9 cellular contexts compared by ENCODE assay signal in genomic region chr4:17616283-17616682, GRCh38. TPM values are rescaled to one million over a fixed set of nuclear protein-coding genes. Genes with fewer than 3 reads are reported as not detected.
DNase-seq lines count a peak whose midpoint lies in the region; ATAC-seq and TF ChIP-seq lines count a peak whose summit lies in the region.
"Had no signal": no experiment of that assay in that cellular context is flagged by ENCODE, and none has a peak within 500 bp of the region (broad histone marks: within the 10 kb centered on the region; RNA-seq: fewer than 3 reads in every experiment).

No MANE protein-coding gene starts in this region.

- H3K27me3 ChIP-seq in HCT116 (ENCODE audit: insufficient read depth, low read length) (no peaks in the 10 kb centered on the region), fibroblast of lung (ENCODE audit: control insufficient read depth, insufficient read depth, low read length) (no peaks in the 10 kb centered on the region), skeletal muscle satellite cell (ENCODE audit: control insufficient read depth, insufficient read depth, low read length) (no peaks in the 10 kb centered on the region)

- peaks cover 20% of the 10 kb centered on the region for H3K4me1 Mint-ChIP-seq in WTC11

- intact Hi-C loops in HCT116 (cut with micrococcal nuclease), result no loop called here

- H4K20me1 ChIP-seq in HCT116 (ENCODE audit: insufficient read depth), result no peaks in the 10 kb centered on the region
- H4K20me1 ChIP-seq in fibroblast of lung (ENCODE audit: control insufficient read depth, extremely low read depth, insufficient read depth, low read length), result peaks cover 4% of the 10 kb centered on the region

- no peak overlapping the region for H2AFZ ChIP-seq in HCT116 (ENCODE audit: low read depth, low read length, poor library complexity, severe bottlenecking)
- H2AFZ ChIP-seq in fibroblast of lung (ENCODE audit: low read length), result no peak overlapping the region

- no peak overlapping the region for H3K4me3 ChIP-seq in HCT116 (replicated peaks in 1 of 2; ENCODE audit: low read depth in 1 of 2, low read length in 2 of 2)
- H3K4me3 ChIP-seq in fibroblast of lung (replicated peaks in 1 of 4; ENCODE audit: control extremely low read depth in 1 of 4, insufficient read depth in 1 of 4, low read depth in 3 of 4, low read length in 4 of 4), result peak overlapping the region in 3 of 4 experiments; percentile 2 to 95 (median 95)
- peak overlapping the region; percentile 92 for H3K4me3 ChIP-seq in skeletal muscle satellite cell (ENCODE audit: low read length)

- CTCF ChIA-PET in HCT116 (lab: Charles Lee) (no interaction called here), WTC11 (lab: Charles Lee) (no interaction called here)

- ATAC-seq in HCT116, result no peak
- ATAC-seq in WTC11, result no peak
- no peak for ATAC-seq in HG02938 (IDR thresholded peaks at IDR 0.05; ENCODE audit: unreplicated experiment)

- TSS peak; percentile 31 for BruUV-seq in HCT116 (replicated peaks; lab: Mats Ljungman, UMichigan)

- H3K9me3 Mint-ChIP-seq in WTC11, result no peaks in the 10 kb centered on the region

- DNase-seq in HCT116 (ENCODE audit: low read depth, low spot score), result no peak
- DNase-seq in WTC11 (ENCODE audit: low spot score), result no peak
- no peak for DNase-seq in fibroblast of lung (ENCODE audit: low read depth in 2 of 2)
- no peak for DNase-seq in LoVo (ENCODE audit: low spot score)
- no peak for DNase-seq in NCI-H1092 (lab: John Stamatoyannopoulos, UW)
- DNase-seq: NCI-H1694 treated with DMSO at 0.1 percent for 48 hours; stimulated activated CD4-positive, alpha-beta T cell treated with anti-CD3 and anti-CD28 coated beads, Interleukin-4, amount 100 ng/mL, for 24 hours had no signal

- no peak for TF ChIP-seq CTCF in HCT116 (IDR thresholded peaks at IDR 0.05 in 2 of 3, conservative IDR thresholded peaks at IDR 0.05 in 1 of 3; ENCODE audit: borderline replicate concordance in 1 of 3, insufficient read depth in 1 of 3, low read depth in 2 of 3, low read length in 2 of 3)
- no peak for TF ChIP-seq CTCF in WTC11 (IDR thresholded peaks at IDR 0.05)
- no peak for TF ChIP-seq CTCF in fibroblast of lung (conservative IDR thresholded peaks at IDR 0.05 in 1 of 2, IDR thresholded peaks at IDR 0.05 in 1 of 2; ENCODE audit: low read depth in 1 of 2, low read length in 2 of 2)

- H3K9me3 ChIP-seq in HCT116 (ENCODE audit: control insufficient read depth in 1 of 2, insufficient read depth in 1 of 2, low read depth in 1 of 2, low read length in 2 of 2) (no peaks in the 10 kb centered on the region), fibroblast of lung (ENCODE audit: control insufficient read depth, insufficient read depth, low read depth, low read length) (no peaks in the 10 kb centered on the region), skeletal muscle satellite cell (replicated peaks; ENCODE audit: low read length) (no peaks in the 10 kb centered on the region)

- H3K36me3 Mint-ChIP-seq in WTC11, result peaks cover 31% of the 10 kb centered on the region

- no peaks in the 10 kb centered on the region for H3K27me3 Mint-ChIP-seq in WTC11 (ENCODE audit: low read depth)

- no peak for TF ChIP-seq RAD21 in HCT116 (IDR thresholded peaks at IDR 0.05; ENCODE audit: low read depth)

- peak overlapping the region; percentile 89; the same call in 1 of the 2 replicates for H3K4me2 ChIP-seq in HCT116 (ENCODE audit: low read length)
- H3K4me2 ChIP-seq in fibroblast of lung (ENCODE audit: extremely low read depth, insufficient read depth, low read length), result peak overlapping the region; percentile 13
- H3K4me2 ChIP-seq in skeletal muscle satellite cell (ENCODE audit: low read length), result peak overlapping the region; percentile 84

- no peaks in the 10 kb centered on the region for H3K9me2 ChIP-seq in HCT116 (ENCODE audit: insufficient read depth)

- POLR2A ChIA-PET in HCT116 (lab: Charles Lee) (no interaction called here), WTC11 (lab: Charles Lee) (no interaction called here)

- H3K9ac ChIP-seq in HCT116 (ENCODE audit: low read length), result no peak overlapping the region
- H3K9ac ChIP-seq in fibroblast of lung (ENCODE audit: insufficient read depth, low read length), result no peak overlapping the region
- H3K9ac ChIP-seq in skeletal muscle satellite cell (ENCODE audit: low read depth, low read length), result no peak overlapping the region

- RAD21 ChIA-PET in HCT116 (lab: Charles Lee; ENCODE audit: low non-redundant PET in 1 of 2, low total read pairs in 2 of 2, uncharacterized antibody in 2 of 2, unreplicated experiment in 2 of 2), result no interaction called here

- H3K4me3 Mint-ChIP-seq in WTC11, result peak overlapping the region; percentile 58

- peaks cover 16 to 25% of the 10 kb centered on the region in 2 experiments; a peak in 3 of 4 replicates for H3K36me3 ChIP-seq in HCT116 (ENCODE audit: control insufficient read depth in 1 of 2, insufficient read depth in 2 of 2, low read length in 2 of 2)
- peaks cover 7% of the 10 kb centered on the region for H3K36me3 ChIP-seq in fibroblast of lung (ENCODE audit: control insufficient read depth, insufficient read depth, low read length)
- peaks cover 23% of the 10 kb centered on the region for H3K36me3 ChIP-seq in skeletal muscle satellite cell (ENCODE audit: insufficient read depth, low read length)

- TF ChIP-seq POLR2A in HCT116 (IDR thresholded peaks at IDR 0.05; ENCODE audit: borderline replicate concordance, extremely low read depth, insufficient read depth, insufficient read length), result no peak

- H3K4me1 ChIP-seq in HCT116 (ENCODE audit: control insufficient read depth in 1 of 2, insufficient read depth in 2 of 2, low read length in 2 of 2), result peaks cover 5 to 12% of the 10 kb centered on the region in 2 experiments; a peak in 3 of 4 replicates
- H3K4me1 ChIP-seq in fibroblast of lung (ENCODE audit: control insufficient read depth, extremely low read depth, insufficient read depth, low read length), result peaks cover 11% of the 10 kb centered on the region
- H3K4me1 ChIP-seq in skeletal muscle satellite cell (ENCODE audit: control insufficient read depth, insufficient read depth, low read length), result peaks cover 44% of the 10 kb centered on the region

- no peak overlapping the region; the same call in 1 of the 2 replicates for H3K27ac Mint-ChIP-seq in WTC11

- H3K27ac ChIP-seq in HCT116 (ENCODE audit: low read depth, low read length), result no peak overlapping the region
- no peak overlapping the region for H3K27ac ChIP-seq in fibroblast of lung (ENCODE audit: insufficient read depth, low read length)

- peaks cover 67% of the 10 kb centered on the region for H3K79me2 ChIP-seq in HCT116 (ENCODE audit: insufficient read depth, low read length)
- peaks cover 55% of the 10 kb centered on the region for H3K79me2 ChIP-seq in fibroblast of lung (ENCODE audit: control insufficient read depth, insufficient read depth, low read length)

TF ChIP-seq in HCT116, 20 proteins besides CTCF, POLR2A, EP300 and RAD21:
- TF ChIP-seq ATF3 (IDR thresholded peaks at IDR 0.05) (no peak), POLR2AphosphoS5 (IDR thresholded peaks at IDR 0.05; ENCODE audit: low read depth, low read length) (no peak), CEBPB (IDR thresholded peaks at IDR 0.05; ENCODE audit: low read depth) (no peak), EZH2phosphoT487 (IDR thresholded peaks at IDR 0.05; ENCODE audit: borderline replicate concordance) (no peak), SIN3A (IDR thresholded peaks at IDR 0.05; ENCODE audit: low read depth) (no peak), ELF1 (IDR thresholded peaks at IDR 0.05; ENCODE audit: borderline replicate concordance, low read depth) (no peak)

TF ChIP-seq in WTC11, 78 proteins besides CTCF, POLR2A, EP300 and RAD21 (continues in another document):
- TF ChIP-seq NR2C2 (CRISPR knock-in tag; IDR thresholded peaks at IDR 0.05) (no peak), OVOL2 (CRISPR knock-in tag; IDR thresholded peaks at IDR 0.05; ENCODE audit: borderline replicate concordance) (no peak), MXD4 (CRISPR knock-in tag; IDR thresholded peaks at IDR 0.05; ENCODE audit: borderline replicate concordance) (no peak), AFF4 (CRISPR knock-in tag; IDR thresholded peaks at IDR 0.05; ENCODE audit: borderline replicate concordance) (no peak)

RNA-seq across cellular contexts. Expression of gene MED28, which starts 1.8 kb away (rescaled TPM):
- total RNA-seq in HCT116 (2021; ENCODE audit: unreplicated experiment), result 48.8 TPM
- polyA plus RNA-seq in HCT116 (2012), result 15.0 and 26.8 TPM in 2 replicates
- total RNA-seq in WTC11 (2021), result 97.8 to 106 TPM (median 102 TPM) in 3 replicates
- 11.0 and 20.1 TPM in 2 replicates for total RNA-seq in fibroblast of lung
- 16.8 and 18.8 TPM in 2 replicates for polyA plus RNA-seq in fibroblast of lung
- 40.9 and 49.2 TPM in 2 replicates for polyA plus RNA-seq in fibroblast of lung (2012)
- 13.1 and 13.5 TPM in 2 replicates for polyA minus RNA-seq in fibroblast of lung (ENCODE audit: low replicate concordance)
- total RNA-seq in skeletal muscle satellite cell (2012; rRNA removed), result 7.9 and 9.6 TPM in 2 replicates

RNA-seq across cellular contexts. Expression of gene LAP3, which starts 39.3 kb away (rescaled TPM):
- 59.9 TPM for total RNA-seq in HCT116 (2021; ENCODE audit: unreplicated experiment)
- polyA plus RNA-seq in HCT116 (2012), result 39.8 and 47.2 TPM in 2 replicates
- 46.6 to 52.7 TPM (median 48.4 TPM) in 3 replicates for total RNA-seq in WTC11 (2021)
- total RNA-seq in fibroblast of lung, result 116 and 129 TPM in 2 replicates
- 80.8 and 112 TPM in 2 replicates for polyA plus RNA-seq in fibroblast of lung
- polyA plus RNA-seq in fibroblast of lung (2012), result 58.6 and 86.4 TPM in 2 replicates
- polyA minus RNA-seq in fibroblast of lung (ENCODE audit: low replicate concordance), result 11.6 and 21.3 TPM in 2 replicates
- total RNA-seq in skeletal muscle satellite cell (2012; rRNA removed), result 117 and 123 TPM in 2 replicates

Comparison
In these comparisons a context has a peak if more than half of its experiments do, and no peak if none do; other contexts are left out.
1. H3K4me2 ChIP-seq: peak in every context shown above with its lines; median percentile 89 in HCT116; 84 in skeletal muscle satellite cell; 13 in fibroblast of lung.
2. H3K4me3 ChIP-seq: peak in fibroblast of lung (3 of 4) and skeletal muscle satellite cell (single experiment); none in HCT116 (0 of 2).